Comparison of ENCODE assay signal across 1 cellular context in genomic region chr11:32136654-32137053, GRCh38.
TF ChIP-seq lines count a peak whose summit lies in the region.

No MANE protein-coding gene starts in this region.

TF ChIP-seq in endothelial cell of umbilical vein, 7 proteins besides CTCF, POLR2A, EP300 and RAD21:
- no peak for TF ChIP-seq MYC (IDR thresholded peaks at IDR 0.05; ENCODE audit: low read depth, low read length)
- TF ChIP-seq EZH2 (IDR thresholded peaks at IDR 0.05; ENCODE audit: borderline replicate concordance, low read depth, low read length, severe bottlenecking): no peak
- no peak for TF ChIP-seq POLR2AphosphoS5 (IDR thresholded peaks at IDR 0.05; ENCODE audit: insufficient read depth, low read depth, low read length)
- TF ChIP-seq FOS (IDR thresholded peaks at IDR 0.05; ENCODE audit: borderline replicate concordance, insufficient read depth, low read length): no peak
- TF ChIP-seq JUN (IDR thresholded peaks at IDR 0.05; ENCODE audit: borderline replicate concordance, insufficient read depth, insufficient read length, low read depth): no peak
- TF ChIP-seq GATA2 (IDR thresholded peaks at IDR 0.05; ENCODE audit: insufficient read depth, insufficient read length, low read depth, low read length): no peak
- no peak for TF ChIP-seq MAX (IDR thresholded peaks at IDR 0.05; ENCODE audit: insufficient read depth, insufficient read length)
TF ChIP-seq in endothelial cell of umbilical vein: peak in this region for 0.
